ENCODE assay signal across 8 cellular contexts in the genomic region with DNA sequence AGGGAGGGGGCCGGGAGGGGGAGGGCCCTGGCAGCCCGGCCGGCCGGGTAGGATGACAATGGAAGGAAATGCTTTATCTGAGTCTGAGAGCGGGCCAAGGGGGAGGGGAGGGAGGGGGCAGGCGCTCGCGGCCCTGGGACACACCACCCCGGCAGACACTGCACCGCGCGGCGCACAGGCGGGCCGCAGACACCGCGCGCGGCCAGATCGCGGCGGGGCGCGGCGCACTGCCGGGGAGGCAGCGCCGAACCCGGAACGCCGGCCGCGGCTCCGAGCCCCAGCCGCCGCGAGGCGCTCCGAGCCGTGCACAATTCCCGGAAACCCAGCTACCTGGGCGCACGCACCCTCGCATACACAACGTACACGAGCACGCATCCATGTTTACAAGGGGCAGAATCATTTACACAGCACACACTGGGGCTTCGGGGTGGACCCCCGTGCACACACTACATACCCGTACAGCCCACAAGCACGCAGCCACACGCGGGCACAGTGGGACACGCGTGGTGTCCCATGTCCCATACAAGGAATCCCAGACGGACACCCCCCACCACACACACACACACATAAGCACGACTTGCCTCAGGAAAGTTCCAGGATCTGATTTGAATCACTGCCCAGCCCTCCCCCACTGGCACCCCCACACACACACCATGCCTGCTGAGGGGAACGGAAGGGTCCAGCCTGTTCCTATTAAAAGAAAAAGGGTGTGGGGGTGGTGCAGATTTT.
DNase-seq lines count a peak whose midpoint lies in the region; ATAC-seq and TF ChIP-seq lines count a peak whose summit lies in the region.

A gene (minus strand): TSS at position 2 of the 729 bp plus-strand sequence. CDS start 118 bp downstream, outside the sequence.

- peaks cover under 1% of the 10 kb centered on the region for H3K36me3 Mint-ChIP-seq in nephron progenitor cell (ENCODE audit: low read depth)

- H3K4me3 Mint-ChIP-seq in nephron progenitor cell, result peak within 1 kb of the TSS; percentile 93

- H3K9me3 Mint-ChIP-seq in nephron progenitor cell, result no peaks in the 10 kb centered on the region

- DNase-seq in NCI-H748 (lab: John Stamatoyannopoulos, UW; ENCODE audit: unreplicated experiment) (peak; percentile 61), NCI-H748 treated with DMSO at 0.1 percent for 48 hours (lab: John Stamatoyannopoulos, UW) (no peak), RKO (ENCODE audit: low spot score) (peak; percentile 84), activated gamma-delta T cell treated with Interleukin-2 at 50 U/mL for 16 hours (peak; percentile 70), fibroblast of the conjunctiva (ENCODE audit: low read depth) (peak; percentile 75), nephron progenitor cell (peak; percentile 72), superior temporal gyrus (ENCODE audit: extremely low spot score) (peak; percentile 47)

- peaks cover 88% of the 10 kb centered on the region for H3K4me1 Mint-ChIP-seq in nephron progenitor cell

- H3K27me3 Mint-ChIP-seq in nephron progenitor cell (ENCODE audit: low read depth, poor library complexity), result no peaks in the 10 kb centered on the region

- ATAC-seq in HG03280 (IDR thresholded peaks at IDR 0.05; ENCODE audit: unreplicated experiment), result peak; percentile 47

- TF ChIP-seq CTCF in nephron progenitor cell (IDR thresholded peaks at IDR 0.05), result no peak

- peak within 1 kb of the TSS; percentile 100 for H3K27ac Mint-ChIP-seq in nephron progenitor cell
